ENCODE assay signal across 19 cellular contexts in genomic region chr3:52489453-52489852, GRCh38. TPM values are rescaled to one million over a fixed set of nuclear protein-coding genes. Genes with fewer than 3 reads are reported as not detected.
DNase-seq lines count a peak whose midpoint lies in the region; ATAC-seq and TF ChIP-seq lines count a peak whose summit lies in the region.
"Had no signal": no experiment of that assay in that cellular context is flagged by ENCODE, and none has a peak within 500 bp of the region (broad histone marks: within the 10 kb centered on the region; RNA-seq: fewer than 3 reads in every experiment).

No MANE protein-coding gene starts in this region.

- intact Hi-C loops in gastrocnemius medialis (cut with DNase I; ENCODE audit: low total_unique reads) = no loop called here

- H3K9ac ChIP-seq in BLaER1 treated with 17β-estradiol and CSF1 and Interleukin-3, amounts not matched to agents 10 nM and 100 nM = peak overlapping the region; percentile 69 to 96 (median 91)
- H3K9ac ChIP-seq: KMS-11 had no signal

- in situ Hi-C loops in gastrocnemius medialis (cut with MboI; ENCODE audit: low sequenced_read_pairs in 4 of 4) = no loop called here

- H3K27ac ChIP-seq in BLaER1 treated with 17β-estradiol and CSF1 and Interleukin-3, amounts not matched to agents 10 nM and 100 nM = peak overlapping the region; percentile 85 to 99 (median 97)
- H3K27ac ChIP-seq in angular gyrus (ENCODE audit: low read depth, low read length) (peak overlapping the region; percentile 84), gastrocnemius medialis (peak overlapping the region; percentile 45 to 70 (median 66))
- H3K27ac ChIP-seq: KMS-11, SJCRH30 had no signal

- DNase-seq in left lobe of liver (ENCODE audit: low spot score) (no peak), gastrocnemius medialis (peak in 1 of 2 donors; percentile 71), activated gamma-delta T cell (lab: John Stamatoyannopoulos, UW) (no peak), HCEC 1CT (no peak), HPDE6-E6E7 (ENCODE audit: extremely low spot score) (no peak)
- DNase-seq: DMS79 treated with DMSO at 0.1 percent for 48 hours, HFFc6, MV-4-11, NCI-H1417, NCI-H187, NCI-H2107, NCI-H2227 treated with DMSO at 0.1 percent for 48 hours, NCI-H510A treated with DMSO at 0.1 percent for 48 hours, NCI-H82, OCI-M1, SJCRH30 had no signal

- peaks cover 57 to 100% (median 99%) of the 10 kb centered on the region in 10 experiments for H3K4me1 ChIP-seq in BLaER1 treated with 17β-estradiol and CSF1 and Interleukin-3, amounts not matched to agents 10 nM and 100 nM
- peaks cover 42 to 46% of the 10 kb centered on the region in 2 donors for H3K4me1 ChIP-seq in gastrocnemius medialis
- H3K4me1 ChIP-seq: SJCRH30 had no signal

- H3K4me2 ChIP-seq in BLaER1 treated with 17β-estradiol and CSF1 and Interleukin-3, amounts not matched to agents 10 nM and 100 nM = peak overlapping the region; percentile 62 to 100 (median 98)
- H3K4me2 ChIP-seq: KMS-11 had no signal

- ATAC-seq in left lobe of liver = peak; percentile 31
- ATAC-seq in gastrocnemius medialis = peak in 1 of 2 donors; percentile 40

- H3K27me3 ChIP-seq in BLaER1 treated with 17β-estradiol and CSF1 and Interleukin-3, amounts not matched to agents 10 nM and 100 nM = no peaks in the 10 kb centered on the region
- no peaks in the 10 kb centered on the region for H3K27me3 ChIP-seq in gastrocnemius medialis
- H3K27me3 ChIP-seq: SJCRH30 had no signal

- TF ChIP-seq POLR2A in gastrocnemius medialis (IDR thresholded peaks at IDR 0.05) = no peak

- no peaks in the 10 kb centered on the region for H3K9me3 ChIP-seq in BLaER1 treated with 17β-estradiol and CSF1 and Interleukin-3, amounts not matched to agents 10 nM and 100 nM (replicated peaks in 1 of 11)
- H3K9me3 ChIP-seq in gastrocnemius medialis = no peaks in the 10 kb centered on the region
- H3K9me3 ChIP-seq: SJCRH30 had no signal

- H3K4me3 ChIP-seq in BLaER1 treated with 17β-estradiol and CSF1 and Interleukin-3, amounts not matched to agents 10 nM and 100 nM = peak overlapping the region in 3 of 10 experiments; percentile 10 to 52 (median 24); a peak in 3 of 20 replicates
- no peak overlapping the region for H3K4me3 ChIP-seq in gastrocnemius medialis
- H3K4me3 ChIP-seq: SJCRH30 had no signal

- peaks cover 0 to 6% (median 0%) of the 10 kb centered on the region in 11 experiments; a peak in 2 of 22 replicates for H4K20me1 ChIP-seq in BLaER1 treated with 17β-estradiol and CSF1 and Interleukin-3, amounts not matched to agents 10 nM and 100 nM

- peaks cover 71 to 90% (median 82%) of the 10 kb centered on the region in 11 experiments for H3K36me3 ChIP-seq in BLaER1 treated with 17β-estradiol and CSF1 and Interleukin-3, amounts not matched to agents 10 nM and 100 nM
- H3K36me3 ChIP-seq in gastrocnemius medialis = peaks cover 0 to 75% of the 10 kb centered on the region in 2 donors

- TF ChIP-seq CTCF in gastrocnemius medialis (IDR thresholded peaks at IDR 0.05 in 4 of 5, conservative IDR thresholded peaks at IDR 0.05 in 1 of 5) = no peak

RNA-seq across cellular contexts. Expression of gene STAB1, which starts 5.7 kb away (rescaled TPM):
- total RNA-seq in left lobe of liver (71.5 TPM), gastrocnemius medialis (10 to 100 TPM; 10.3 to 27.2 (median 23.3) TPM)
- total RNA-seq: HFFc6, SJCRH30 had no signal

RNA-seq across cellular contexts. Expression of gene NISCH, which starts 34.0 kb away (rescaled TPM):
- total RNA-seq in left lobe of liver (39.3 TPM), gastrocnemius medialis (10 to 100 TPM; 19.2 to 38.3 (median 25.0) TPM)

RNA-seq across cellular contexts. Expression of gene TNNC1, which starts 35.6 kb away (rescaled TPM):
- total RNA-seq in left lobe of liver = 0.25 TPM
- total RNA-seq in gastrocnemius medialis = over 10,000 TPM in 1 of 4 donors, 1,000 to 10,000 TPM in 3; 5,017 to 11,453 (median 7,253) TPM

RNA-seq across cellular contexts. Expression of gene NT5DC2, which starts 44.2 kb away (rescaled TPM):
- 4.1 TPM for total RNA-seq in left lobe of liver
- 10 to 100 TPM in 1 of 4 donors, 1 to 10 TPM in 3; 4.4 to 14.7 (median 8.1) TPM for total RNA-seq in gastrocnemius medialis

RNA-seq across cellular contexts. Expression of gene SEMA3G, which starts 44.5 kb away (rescaled TPM):
- total RNA-seq in left lobe of liver (0.93 TPM), gastrocnemius medialis (10 to 100 TPM in 3 of 4 donors, 1 to 10 TPM in 1; 3.8 to 20.3 (median 13.1) TPM)
- total RNA-seq: HFFc6 had no signal

Comparison
In these comparisons a context has a peak if more than half of its experiments do, and no peak if none do; other contexts are left out.
1. RNA of gene TNNC1, which starts 35.6 kb away (total RNA-seq): 5,017 to 11,453 TPM in gastrocnemius medialis; 0.25 TPM in left lobe of liver (single experiment); every median in the first group is over 1,000 times any median in the second.
2. Peak in every context shown above with its lines, with median percentiles within 50 percentile points of each other: H3K27ac ChIP-seq.